30 cellular contexts compared by ENCODE assay signal in genomic region chr14:96297999-96298398, GRCh38. TPM values are rescaled to one million over a fixed set of nuclear protein-coding genes. Genes with fewer than 3 reads are reported as not detected.
"Had no signal": no experiment of that assay in that cellular context is flagged by ENCODE, and none has a peak within 500 bp of the region (broad histone marks: within the 10 kb centered on the region; RNA-seq: fewer than 3 reads in every experiment).

No MANE protein-coding gene starts in this region.

- H3K4me2 ChIP-seq: neural progenitor cell, smooth muscle cell had no signal

- H3K27ac ChIP-seq: neural progenitor cell, ovary, parathyroid adenoma, psoas muscle, skin epidermis, spleen, suprapubic skin, testis, tibial artery, transverse colon, upper lobe of right lung, uterus had no signal

- DNase-seq: natural killer cell; occipital lobe; ovary; posterior cingulate gyrus; psoas muscle; right cardiac atrium; spleen; stimulated activated CD4-positive, alpha-beta T cell treated with anti-CD3 and anti-CD28 coated beads, Interleukin-12 subunit alpha, Interleukin-12 subunit beta, amount 100 ng/mL, for 4 hours; stimulated activated CD4-positive, alpha-beta T cell treated with anti-CD3 and anti-CD28 coated beads, Interleukin-1b, Interleukin-23, amount 100 ng/mL, for 48 hours; stimulated activated CD4-positive, alpha-beta T cell treated with anti-CD3 and anti-CD28 coated beads, Interleukin-4, amount 100 ng/mL, for 1 hour; stimulated activated CD4-positive, alpha-beta T cell treated with anti-CD3 and anti-CD28 coated beads, Interleukin-4, amount 100 ng/mL, for 4 hours; stimulated activated CD8-positive, alpha-beta memory T cell treated with anti-CD3 and anti-CD28 coated beads, Interleukin-4, amount 100 ng/mL, for 48 hours; stimulated activated naive CD4-positive, alpha-beta T cell; stimulated activated naive CD8-positive, alpha-beta T cell treated with anti-CD3 and anti-CD28 coated beads, Interleukin-15, amount 100 ng/mL, for 72 hours; stimulated activated naive CD8-positive, alpha-beta T cell treated with anti-CD3 and anti-CD28 coated beads, Interleukin-15, Interleukin-2, amounts not matched to agents 100 U/mL and 50 U/mL, for 24 hours; substantia nigra; testis; tibial artery; transverse colon; upper lobe of right lung; uterus had no signal

- H2AFZ ChIP-seq: neural progenitor cell, parathyroid adenoma had no signal

- H3K79me2 ChIP-seq: parathyroid adenoma had no signal

- H3K27me3 ChIP-seq: neural progenitor cell, ovary, spleen, suprapubic skin, testis, tibial artery, transverse colon, upper lobe of right lung, uterus had no signal

- H3K4me3 ChIP-seq: neural progenitor cell, ovary, psoas muscle, skin epidermis, smooth muscle cell, spleen, suprapubic skin, testis, tibial artery, transverse colon, upper lobe of right lung, uterus had no signal

- ATAC-seq: natural killer cell; psoas muscle; right cardiac atrium; sciatic nerve; stimulated activated memory B cell treated with anti-CD40 and anti-IgM and Interleukin-4, amounts not matched to agents 10 μg/mL and 1 μg/mL and 100 μg/mL, for 72 hours; stimulated activated naive CD8-positive, alpha-beta T cell treated with anti-CD3 and anti-CD28 coated beads, Interleukin-15, amount 100 ng/mL, for 72 hours; stimulated activated naive CD8-positive, alpha-beta T cell treated with anti-CD3 and anti-CD28 coated beads, Interleukin-15, Interleukin-2, amounts not matched to agents 100 U/mL and 50 U/mL, for 24 hours; upper lobe of right lung had no signal

- H3K9me3 ChIP-seq: ovary, psoas muscle, spleen, suprapubic skin, testis, tibial artery, transverse colon, upper lobe of right lung, uterus had no signal

- H3K9ac ChIP-seq: neural progenitor cell, parathyroid adenoma had no signal

- H3K4me1 ChIP-seq: parathyroid adenoma, psoas muscle, spleen, suprapubic skin, testis, tibial artery, transverse colon, upper lobe of right lung, uterus had no signal

- H3K36me3 ChIP-seq: neural progenitor cell, ovary, uterus had no signal

RNA-seq across cellular contexts. Expression of gene BDKRB1, which starts 42.0 kb away (rescaled TPM):
- total RNA-seq: natural killer cell, occipital lobe, progenitor cell of endocrine pancreas, right cardiac atrium, spleen, upper lobe of right lung had no signal
- polyA plus RNA-seq: neural cell had no signal
